8 cellular contexts compared by ENCODE assay signal in genomic region chr10:102133373-102134195, GRCh38. TPM values are rescaled to one million over a fixed set of nuclear protein-coding genes. Genes with fewer than 3 reads are reported as not detected.
DNase-seq lines count a peak whose midpoint lies in the region; ATAC-seq and TF ChIP-seq lines count a peak whose summit lies in the region.

No MANE protein-coding gene starts in this region.

- 0% methylated on average over 26 of the region's 48 CpGs; no CpG with 5 or more reads in 1 of the 2 donors for WGBS in transverse colon (ENCODE audit: low coverage in 1 of 2), 2 donors

- peaks cover 26% of the 10 kb centered on the region for H3K4me1 Mint-ChIP-seq in activated naive CD8-positive, alpha-beta T cell treated with anti-CD3 and anti-CD28 coated beads, Interleukin-2, amount 10 ng/mL, durations not matched to agents 7 days and 5 days
- H3K4me1 Mint-ChIP-seq in osteocyte (ENCODE audit: unreplicated experiment), result peaks cover 25% of the 10 kb centered on the region

- H3K9me3 Mint-ChIP-seq in activated naive CD8-positive, alpha-beta T cell treated with anti-CD3 and anti-CD28 coated beads, Interleukin-2, amount 10 ng/mL, durations not matched to agents 7 days and 5 days, result no peaks in the 10 kb centered on the region
- H3K9me3 Mint-ChIP-seq in osteocyte (ENCODE audit: unreplicated experiment), result no peaks in the 10 kb centered on the region

- H3K36me3 ChIP-seq in cardiac muscle cell (peaks cover 8% of the 10 kb centered on the region), transverse colon (peaks cover 0 to 8% (median 3%) of the 10 kb centered on the region in 4 donors)

- in situ Hi-C loops in transverse colon (cut with MboI; ENCODE audit: low pct_ligation_motif_present in 1 of 4, low pct_unique_long_range_greater_than_20kb in 1 of 4, low sequenced_read_pairs in 3 of 4), result no loop called here

- intact Hi-C loops in transverse colon (cut with DNase I; ENCODE audit: low total_unique reads), result no loop called here

- H3K4me1 ChIP-seq in cardiac muscle cell (ENCODE audit: low read depth), result peaks cover 33% of the 10 kb centered on the region
- H3K4me1 ChIP-seq in transverse colon, result peaks cover 7 to 40% (median 34%) of the 10 kb centered on the region in 4 donors

- H3K27me3 Mint-ChIP-seq in activated naive CD8-positive, alpha-beta T cell treated with anti-CD3 and anti-CD28 coated beads, Interleukin-2, amount 10 ng/mL, durations not matched to agents 7 days and 5 days, result no peaks in the 10 kb centered on the region
- no peaks in the 10 kb centered on the region for H3K27me3 Mint-ChIP-seq in osteocyte (ENCODE audit: unreplicated experiment)

- TF ChIP-seq EP300 in transverse colon (IDR thresholded peaks at IDR 0.05; ENCODE audit: low read depth), result no peak

- H3K27ac Mint-ChIP-seq in activated naive CD8-positive, alpha-beta T cell treated with anti-CD3 and anti-CD28 coated beads, Interleukin-2, amount 10 ng/mL, durations not matched to agents 7 days and 5 days, result peak overlapping the region; percentile 95
- H3K27ac Mint-ChIP-seq in osteocyte (ENCODE audit: unreplicated experiment), result peak overlapping the region; percentile 98

- TF ChIP-seq CTCF in RWPE1 (conservative IDR thresholded peaks at IDR 0.05; ENCODE audit: low read depth), result no peak
- TF ChIP-seq CTCF in cardiac muscle cell (IDR thresholded peaks at IDR 0.05; ENCODE audit: low read depth, low read length), result no peak
- no peak for TF ChIP-seq CTCF in osteocyte (IDR thresholded peaks at IDR 0.05)
- TF ChIP-seq CTCF in transverse colon (IDR thresholded peaks at IDR 0.05), result no peak

- H3K9me3 ChIP-seq in cardiac muscle cell (ENCODE audit: low read depth) (no peaks in the 10 kb centered on the region), transverse colon (no peaks in the 10 kb centered on the region)

- no peak for TF ChIP-seq POLR2A in transverse colon (IDR thresholded peaks at IDR 0.05)

- peak overlapping the region; percentile 97 for H3K4me3 Mint-ChIP-seq in activated naive CD8-positive, alpha-beta T cell treated with anti-CD3 and anti-CD28 coated beads, Interleukin-2, amount 10 ng/mL, durations not matched to agents 7 days and 5 days
- H3K4me3 Mint-ChIP-seq in osteocyte (ENCODE audit: unreplicated experiment), result peak overlapping the region; percentile 99

- peak; percentile 11 for ATAC-seq in HG03280 (IDR thresholded peaks at IDR 0.05; ENCODE audit: unreplicated experiment)
- ATAC-seq in activated naive CD8-positive, alpha-beta T cell treated with anti-CD3 and anti-CD28 coated beads, Interleukin-2, amount 10 ng/mL, durations not matched to agents 7 days and 5 days (ENCODE audit: low read depth), result peak; percentile 9
- ATAC-seq in HG02870 (IDR thresholded peaks at IDR 0.05; ENCODE audit: unreplicated experiment), result no peak

- POLR2A ChIA-PET in RWPE1 (lab: Yijun Ruan, JAX; ENCODE audit: low non-redundant PET), result no interaction called here
- POLR2A ChIA-PET in activated naive CD8-positive, alpha-beta T cell treated with anti-CD3 and anti-CD28 coated beads, Interleukin-2, amount 10 ng/mL, durations not matched to agents 7 days and 5 days (lab: Charles Lee), result interaction anchor here (1.2 kb wide), 2 partner anchors 10 to 18 kb away, joined by 4 to 6 read pairs; no protein-coding TSS in a partner anchor

- H3K27me3 ChIP-seq in cardiac muscle cell (no peaks in the 10 kb centered on the region), transverse colon (no peaks in the 10 kb centered on the region)

- CTCF ChIA-PET in RWPE1 (lab: Yijun Ruan, JAX), result no interaction called here

- DNase-seq in DMS79 (lab: John Stamatoyannopoulos, UW), result peak; percentile 3
- DNase-seq in RWPE1 (ENCODE audit: low spot score), result peak; percentile 91
- peak; percentile 66 for DNase-seq in activated naive CD8-positive, alpha-beta T cell treated with anti-CD3 and anti-CD28 coated beads, Interleukin-2, amount 10 ng/mL, durations not matched to agents 7 days and 5 days
- peak; percentile 82 to 85 for DNase-seq in cardiac muscle cell (ENCODE audit: low read depth in 1 of 2, low spot score in 1 of 2)
- peak; percentile 90 for DNase-seq in osteocyte (ENCODE audit: extremely low spot score, unreplicated experiment)
- peak; percentile 75 for DNase-seq in transverse colon

- H3K4me3 ChIP-seq in cardiac muscle cell (peak overlapping the region; percentile 47), transverse colon (peak overlapping the region; percentile 84 to 99 (median 90))

- H3K27ac ChIP-seq in RWPE1, result peak overlapping the region; percentile 91
- peak overlapping the region; percentile 79 for H3K27ac ChIP-seq in cardiac muscle cell
- H3K27ac ChIP-seq in transverse colon, result peak overlapping the region; percentile 94 to 96 (median 94)

- H3K36me3 Mint-ChIP-seq in activated naive CD8-positive, alpha-beta T cell treated with anti-CD3 and anti-CD28 coated beads, Interleukin-2, amount 10 ng/mL, durations not matched to agents 7 days and 5 days, result peaks cover 2% of the 10 kb centered on the region
- H3K36me3 Mint-ChIP-seq in osteocyte (ENCODE audit: unreplicated experiment), result peaks cover 3% of the 10 kb centered on the region

RNA-seq across cellular contexts. Expression of gene PPRC1, which starts 0.7 kb away (rescaled TPM):
- total RNA-seq in activated naive CD8-positive, alpha-beta T cell treated with anti-CD3 and anti-CD28 coated beads, Interleukin-2, amount 10 ng/mL, durations not matched to agents 7 days and 5 days, result 10 to 100 TPM; 46.4 to 47.4 TPM
- total RNA-seq in cardiac muscle cell (21.5 and 22.9 TPM in 2 replicates), osteocyte (40.7 and 42.0 TPM in 2 replicates), transverse colon (10 to 100 TPM in 3 of 4 donors, 1 to 10 TPM in 1; 7.5 to 62.7 (median 13.7) TPM)
- 22.6 and 31.6 TPM in 2 replicates for polyA plus RNA-seq in cardiac muscle cell

RNA-seq across cellular contexts. Expression of gene LDB1, which starts 13.4 kb away (rescaled TPM):
- 100 to 1,000 TPM; 115 to 117 TPM for total RNA-seq in activated naive CD8-positive, alpha-beta T cell treated with anti-CD3 and anti-CD28 coated beads, Interleukin-2, amount 10 ng/mL, durations not matched to agents 7 days and 5 days
- total RNA-seq in cardiac muscle cell, result 109 and 112 TPM in 2 replicates
- 42.2 and 44.3 TPM in 2 replicates for polyA plus RNA-seq in cardiac muscle cell
- 112 and 114 TPM in 2 replicates for total RNA-seq in osteocyte
- 10 to 100 TPM; 31.9 to 81.9 (median 54.1) TPM for total RNA-seq in transverse colon

RNA-seq across cellular contexts. Expression of gene NOLC1, which starts 18.6 kb away (rescaled TPM):
- 10 to 100 TPM; 73.8 to 78.3 TPM for total RNA-seq in activated naive CD8-positive, alpha-beta T cell treated with anti-CD3 and anti-CD28 coated beads, Interleukin-2, amount 10 ng/mL, durations not matched to agents 7 days and 5 days
- 52.3 and 62.2 TPM in 2 replicates for total RNA-seq in cardiac muscle cell
- 56.2 and 74.2 TPM in 2 replicates for polyA plus RNA-seq in cardiac muscle cell
- total RNA-seq in osteocyte, result 46.0 and 48.2 TPM in 2 replicates
- total RNA-seq in transverse colon, result 100 to 1,000 TPM in 1 of 4 donors, 10 to 100 TPM in 3; 19.1 to 119 (median 35.6) TPM

Comparison
In these comparisons a context has a peak if more than half of its experiments do, and no peak if none do; other contexts are left out.
1. DNase-seq: peak in every context shown above with its lines; median percentile 91 in RWPE1; 90 in osteocyte; 84 in cardiac muscle cell; 75 in transverse colon; 66 in activated naive CD8-positive, alpha-beta T cell treated with anti-CD3 and anti-CD28 coated beads, Interleukin-2, amount 10 ng/mL, durations not matched to agents 7 days and 5 days; 3 in DMS79.